In the genomic region with DNA sequence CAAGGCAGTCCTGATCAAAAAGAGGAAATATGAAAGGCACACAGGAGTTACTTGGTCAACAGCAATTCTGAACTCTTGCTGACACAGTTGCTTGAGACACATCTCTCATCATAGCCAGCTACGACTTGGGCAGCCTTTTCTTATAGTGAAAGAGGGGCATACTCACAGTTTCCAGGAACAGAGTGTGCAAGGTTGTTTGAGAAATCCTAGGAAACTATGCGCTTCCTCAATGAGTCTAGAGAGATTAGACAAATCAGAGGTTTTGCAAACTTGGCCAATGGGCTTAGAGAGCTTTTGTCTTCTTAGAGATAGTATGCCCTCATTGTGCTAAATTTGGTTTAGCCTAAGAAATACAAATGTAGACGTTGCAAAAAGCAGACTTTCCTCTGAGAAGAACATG, we compare ENCODE assay signal across 29 cellular contexts.
"Had no signal": no experiment of that assay in that cellular context is flagged by ENCODE, and none has a peak within 500 bp of the region (broad histone marks: within the 10 kb centered on the region; RNA-seq: fewer than 3 reads in every experiment).

No MANE protein-coding gene starts in this region.

- H3K27ac ChIP-seq: breast epithelium, esophagus muscularis mucosa, heart left ventricle, spleen, tibial nerve, WERI-Rb-1 had no signal

- ATAC-seq: activated CD4-positive, CD25-positive, alpha-beta regulatory T cell treated with anti-CD3 and anti-CD28 coated beads, Interleukin-2, amount 50 U/mL, for 24 hours; heart left ventricle; naive thymus-derived CD8-positive, alpha-beta T cell; right cardiac atrium had no signal

- H3K4me1 ChIP-seq: breast epithelium, esophagus muscularis mucosa, heart left ventricle, spleen, tibial nerve had no signal

- H3K27me3 ChIP-seq: breast epithelium, esophagus muscularis mucosa, heart left ventricle, spleen, tibial nerve had no signal

- H3K27me3 Mint-ChIP-seq: central memory CD8-positive, alpha-beta T cell; naive thymus-derived CD8-positive, alpha-beta T cell had no signal

- H3K9me3 Mint-ChIP-seq: activated T-helper 1 cell treated with anti-CD3 and anti-CD28 coated beads, Interleukin-12 subunit alpha, Interleukin-12 subunit beta, Interleukin-2, Interleukin-4 antibody, amounts not matched to agents 30 ng/mL and 10 ng/mL and 1 ng/mL, durations not matched to agents 14 hours and 24 hours and 36 hours; neural crest cell; T-helper 1 cell treated with Interleukin-12 subunit alpha and Interleukin-12 subunit beta and Interleukin-4 antibody, amounts not matched to agents 30 μg/mL and 1 μg/mL, for 36 hours had no signal

- H3K4me3 ChIP-seq: breast epithelium, esophagus muscularis mucosa, heart left ventricle, spleen, tibial nerve had no signal

- H3K27ac Mint-ChIP-seq: activated T-helper 1 cell treated with anti-CD3 and anti-CD28 coated beads, Interleukin-12 subunit alpha, Interleukin-12 subunit beta, Interleukin-2, Interleukin-4 antibody, amounts not matched to agents 30 ng/mL and 10 ng/mL and 1 ng/mL, durations not matched to agents 14 hours and 24 hours and 36 hours; immature natural killer cell; naive thymus-derived CD8-positive, alpha-beta T cell; T-helper 1 cell treated with Interleukin-12 subunit alpha and Interleukin-12 subunit beta and Interleukin-4 antibody, amounts not matched to agents 30 μg/mL and 1 μg/mL, for 36 hours had no signal

- H3K36me3 ChIP-seq: breast epithelium, esophagus muscularis mucosa, heart left ventricle, spleen, tibial nerve, WERI-Rb-1 had no signal

- H3K9me3 ChIP-seq: breast epithelium, esophagus muscularis mucosa, heart left ventricle, spleen, tibial nerve had no signal

- H3K4me1 Mint-ChIP-seq: central memory CD8-positive, alpha-beta T cell; immature natural killer cell; naive thymus-derived CD8-positive, alpha-beta T cell had no signal

- DNase-seq: activated CD4-positive, alpha-beta T cell treated with anti-CD3 and anti-CD28 coated beads for 48 hours; activated CD4-positive, alpha-beta T cell treated with anti-CD3 and anti-CD28 coated beads, Interleukin-2, amount 50 U/mL, for 48 hours; activated CD8-positive, alpha-beta memory T cell treated with anti-CD3 and anti-CD28 coated beads, Interleukin-2, amount 50 U/mL, for 4 hours; activated gamma-delta T cell; activated naive CD4-positive, alpha-beta T cell treated with anti-CD3 and anti-CD28 coated beads, Interleukin-2, amount 50 U/mL, for 16 hours; activated T-cell treated with anti-CD3 and anti-CD28 coated beads, Interleukin-2, amount 50 U/mL, for 1 hour; amygdala; dermis blood vessel endothelial cell; effector CD4-positive, alpha-beta T cell; foreskin fibroblast; heart left ventricle; hypothalamus; immature natural killer cell; naive thymus-derived CD8-positive, alpha-beta T cell; occipital lobe; right cardiac atrium; spleen; stimulated activated naive CD4-positive, alpha-beta T cell; SW 1271; T-helper 9 cell; WERI-Rb-1 had no signal

- H3K36me3 Mint-ChIP-seq: immature natural killer cell; naive thymus-derived CD8-positive, alpha-beta T cell had no signal

- H3K4me3 Mint-ChIP-seq: activated T-helper 1 cell treated with anti-CD3 and anti-CD28 coated beads, Interleukin-12 subunit alpha, Interleukin-12 subunit beta, Interleukin-2, Interleukin-4 antibody, amounts not matched to agents 30 ng/mL and 10 ng/mL and 1 ng/mL, durations not matched to agents 14 hours and 24 hours and 36 hours; central memory CD8-positive, alpha-beta T cell; immature natural killer cell; naive thymus-derived CD8-positive, alpha-beta T cell; neural crest cell; T-helper 1 cell treated with Interleukin-12 subunit alpha and Interleukin-12 subunit beta and Interleukin-4 antibody, amounts not matched to agents 30 μg/mL and 1 μg/mL, for 36 hours had no signal
